18 cellular contexts compared by ENCODE assay signal in the genomic region with DNA sequence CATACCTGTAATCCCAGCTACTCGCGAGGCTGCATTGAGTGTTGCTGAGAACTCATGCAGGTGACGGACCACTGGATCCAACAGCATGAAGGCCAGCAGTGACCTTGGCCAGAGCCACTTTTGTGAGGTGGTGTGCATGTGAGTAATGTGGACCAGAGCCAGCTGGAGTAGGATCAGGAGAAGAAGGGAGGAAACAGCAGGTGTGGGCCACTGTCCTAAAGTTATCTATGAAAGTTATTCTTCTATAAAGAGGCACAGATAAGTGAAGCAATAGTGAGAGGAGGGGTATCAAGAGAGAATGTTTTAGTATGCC. TPM values are rescaled to one million over a fixed set of nuclear protein-coding genes. Genes with fewer than 3 reads are reported as not detected.
"Had no signal": no experiment of that assay in that cellular context is flagged by ENCODE, and none has a peak within 500 bp of the region (broad histone marks: within the 10 kb centered on the region; RNA-seq: fewer than 3 reads in every experiment).

No MANE protein-coding gene starts in this region.

- H3K27me3 ChIP-seq: dorsolateral prefrontal cortex, transverse colon had no signal

- H3K36me3 ChIP-seq: lower lobe of right lung, transverse colon had no signal

- H3K4me3 Mint-ChIP-seq: endodermal cell; mesothelial cell of epicardium; stimulated activated memory B cell treated with anti-CD40 and anti-IgM and Interleukin-4, amounts not matched to agents 10 μg/mL and 1 μg/mL and 100 μg/mL, for 72 hours had no signal

- FAIRE-seq: bronchial epithelial cell, frontal cortex had no signal

- H3K4me3 ChIP-seq: dorsolateral prefrontal cortex, lower lobe of right lung, transverse colon had no signal

- DNase-seq: activated effector memory CD4-positive, alpha-beta T cell treated with Interleukin-2 at 50 U/mL for 16 hours; anterior cingulate cortex; dorsolateral prefrontal cortex; endodermal cell; head of caudate nucleus; left cardiac atrium; lower lobe of right lung; stimulated activated CD4-positive, alpha-beta T cell treated with anti-CD3 and anti-CD28 coated beads, Interleukin-2, amount 100 ng/mL, for 24 hours; substantia nigra; SW 1271; transverse colon had no signal

- H3K36me3 Mint-ChIP-seq: activated naive CD4-positive, alpha-beta T cell treated with anti-CD3 and anti-CD28 coated beads, Interleukin-2, amount 50 U/mL, for 72 hours; mesothelial cell of epicardium; stimulated activated memory B cell treated with anti-CD40 and anti-IgM and Interleukin-4, amounts not matched to agents 10 μg/mL and 1 μg/mL and 100 μg/mL, for 72 hours had no signal

- H3K79me2 ChIP-seq: parathyroid adenoma had no signal

- H3K4me1 Mint-ChIP-seq: endodermal cell, mesothelial cell of epicardium had no signal

- ATAC-seq: activated naive CD4-positive, alpha-beta T cell treated with anti-CD3 and anti-CD28 coated beads, Interleukin-2, amount 50 U/mL, for 72 hours; lower lobe of right lung; stimulated activated memory B cell treated with anti-CD40 and anti-IgM and Interleukin-4, amounts not matched to agents 10 μg/mL and 1 μg/mL and 100 μg/mL, for 72 hours had no signal

- H3K9ac ChIP-seq: parathyroid adenoma had no signal

- H3K4me1 ChIP-seq: lower lobe of right lung, parathyroid adenoma, transverse colon had no signal

- H3K27ac ChIP-seq: dorsolateral prefrontal cortex, lower lobe of right lung, parathyroid adenoma, transverse colon had no signal

- H3K9me3 Mint-ChIP-seq: activated naive CD4-positive, alpha-beta T cell treated with anti-CD3 and anti-CD28 coated beads, Interleukin-2, amount 50 U/mL, for 72 hours; endodermal cell had no signal

- H3K27ac Mint-ChIP-seq: endodermal cell; mesothelial cell of epicardium; stimulated activated memory B cell treated with anti-CD40 and anti-IgM and Interleukin-4, amounts not matched to agents 10 μg/mL and 1 μg/mL and 100 μg/mL, for 72 hours had no signal

RNA-seq across cellular contexts. Expression of a gene that starts 47.8 kb away (rescaled TPM):
- total RNA-seq: SK-MEL-5 had no signal
